In genomic region chr20:38129248-38129865, GRCh38 we compare ENCODE assay signal across 23 cellular contexts. TPM values are rescaled to one million over a fixed set of nuclear protein-coding genes. Genes with fewer than 3 reads are reported as not detected.
DNase-seq lines count a peak whose midpoint lies in the region; ATAC-seq and TF ChIP-seq lines count a peak whose summit lies in the region.
"Had no signal": no experiment of that assay in that cellular context is flagged by ENCODE, and none has a peak within 500 bp of the region (broad histone marks: within the 10 kb centered on the region; RNA-seq: fewer than 3 reads in every experiment).

No MANE protein-coding gene starts in this region.

- H4K8ac ChIP-seq in neuronal stem cell (ENCODE audit: low read depth, low read length): no peak overlapping the region

- no peak overlapping the region for H3K23ac ChIP-seq in neuronal stem cell (ENCODE audit: low read depth, low read length, poor library complexity)

- H3K4me3 ChIP-seq in heart left ventricle (no peak overlapping the region), left ventricle myocardium inferior (no peak overlapping the region), neuronal stem cell (ENCODE audit: low read length in 2 of 2) (no peak overlapping the region), transverse colon (no peak overlapping the region)
- H3K4me3 ChIP-seq: BLaER1, mucosa of descending colon, SJSA1 had no signal

- no peak overlapping the region for H3K9ac ChIP-seq in neuronal stem cell (ENCODE audit: low read depth, low read length, poor library complexity)
- H3K9ac ChIP-seq: BLaER1 had no signal

- H3K4me1 ChIP-seq in heart left ventricle (peaks cover 8 to 67% (median 39%) of the 10 kb centered on the region in 12 donors), left ventricle myocardium inferior (peaks cover 72% of the 10 kb centered on the region), neuronal stem cell (ENCODE audit: control insufficient read depth in 2 of 2, insufficient read depth in 1 of 2, low read depth in 1 of 2, low read length in 2 of 2) (peaks cover 1 to 8% of the 10 kb centered on the region in 2 donors), transverse colon (peaks cover 7 to 26% (median 22%) of the 10 kb centered on the region in 4 donors)

- intact Hi-C loops in heart left ventricle (cut with DNase I) (loop anchor here in 5 of 10 donors (5.0 to 10.0 kb wide), 3 partner anchors 33 to 57 kb away; no protein-coding TSS in a partner anchor), Right ventricle myocardium superior (cut with DNase I) (no loop called here), left ventricle myocardium inferior (cut with micrococcal nuclease) (no loop called here), transverse colon (cut with DNase I; ENCODE audit: low total_unique reads) (no loop called here)

- in situ Hi-C loops in G401 (cut with HindIII; ENCODE audit: low sequenced_read_pairs) (no loop called here), transverse colon (cut with MboI; ENCODE audit: low pct_ligation_motif_present in 1 of 4, low pct_unique_long_range_greater_than_20kb in 1 of 4, low sequenced_read_pairs in 3 of 4) (no loop called here)

- no peak overlapping the region for H2BK5ac ChIP-seq in neuronal stem cell (ENCODE audit: low read length)

- ATAC-seq in heart left ventricle (no peak), Right ventricle myocardium superior (ENCODE audit: poor library complexity) (no peak)
- ATAC-seq in activated T-cell treated with anti-CD3 and anti-CD28 coated beads, Interleukin-2, amount 50 U/mL, for 72 hours (replicated peaks in 1 of 2): no peak
- ATAC-seq: activated naive CD4-positive, alpha-beta T cell treated with anti-CD3 and anti-CD28 coated beads, Interleukin-2, amount 50 U/mL, for 72 hours; left lobe of liver; PC-3; T-helper 17 cell had no signal

- H3K9me3 Mint-ChIP-seq in activated T-cell treated with anti-CD3 and anti-CD28 coated beads, Interleukin-2, amount 50 U/mL, for 72 hours: no peaks in the 10 kb centered on the region
- H3K9me3 Mint-ChIP-seq: activated CD4-positive, alpha-beta T cell treated with anti-CD3 and anti-CD28 coated beads, Interleukin-2, amount 10 ng/mL, durations not matched to agents 24 days and 14 days; activated naive CD4-positive, alpha-beta T cell treated with anti-CD3 and anti-CD28 coated beads, Interleukin-2, amount 50 U/mL, for 72 hours had no signal

- peaks cover 2% of the 10 kb centered on the region for H3K4me1 Mint-ChIP-seq in activated T-cell treated with anti-CD3 and anti-CD28 coated beads, Interleukin-2, amount 50 U/mL, for 72 hours (ENCODE audit: low read depth)

- H3K27ac Mint-ChIP-seq in activated T-cell treated with anti-CD3 and anti-CD28 coated beads, Interleukin-2, amount 50 U/mL, for 72 hours: no peak overlapping the region
- H3K27ac Mint-ChIP-seq: activated CD4-positive, alpha-beta T cell treated with anti-CD3 and anti-CD28 coated beads, Interleukin-2, amount 10 ng/mL, durations not matched to agents 24 days and 14 days; activated naive CD4-positive, alpha-beta T cell treated with anti-CD3 and anti-CD28 coated beads, Interleukin-2, amount 50 U/mL, for 72 hours; progenitor cell of endocrine pancreas; T-helper 17 cell had no signal

- H3K79me1 ChIP-seq in neuronal stem cell (ENCODE audit: low read depth, low read length): no peaks in the 10 kb centered on the region

- H3K36me3 Mint-ChIP-seq in activated T-cell treated with anti-CD3 and anti-CD28 coated beads, Interleukin-2, amount 50 U/mL, for 72 hours (ENCODE audit: insufficient read depth in 2 of 2): no peaks in the 10 kb centered on the region
- H3K36me3 Mint-ChIP-seq: activated naive CD4-positive, alpha-beta T cell treated with anti-CD3 and anti-CD28 coated beads, Interleukin-2, amount 50 U/mL, for 72 hours had no signal

- H3K14ac ChIP-seq in neuronal stem cell (ENCODE audit: low read length): no peak overlapping the region

- H3K18ac ChIP-seq in neuronal stem cell (ENCODE audit: low read length): peak overlapping the region; percentile 49

- H2AK5ac ChIP-seq in neuronal stem cell (ENCODE audit: low read depth, low read length): no peak overlapping the region

- H3K9me3 ChIP-seq in heart left ventricle: no peaks in the 10 kb centered on the region
- no peaks in the 10 kb centered on the region for H3K9me3 ChIP-seq in left ventricle myocardium inferior (replicated peaks)
- no peaks in the 10 kb centered on the region for H3K9me3 ChIP-seq in neuronal stem cell (replicated peaks in 1 of 2; ENCODE audit: control insufficient read depth in 2 of 2, insufficient read depth in 1 of 2, low read depth in 1 of 2, low read length in 2 of 2)
- no peaks in the 10 kb centered on the region for H3K9me3 ChIP-seq in transverse colon
- H3K9me3 ChIP-seq: BLaER1, mucosa of descending colon, SJSA1 had no signal

- H2AFZ ChIP-seq in neuronal stem cell (ENCODE audit: low read length): no peak overlapping the region

- no peak overlapping the region for H2BK120ac ChIP-seq in neuronal stem cell (ENCODE audit: low read depth, low read length)

- H3K27me3 ChIP-seq in heart left ventricle (no peaks in the 10 kb centered on the region), left ventricle myocardium inferior (ENCODE audit: low read depth) (no peaks in the 10 kb centered on the region), neuronal stem cell (ENCODE audit: control insufficient read depth in 3 of 3, insufficient read depth in 3 of 3, low read depth in 1 of 3, low read length in 3 of 3) (no peaks in the 10 kb centered on the region), transverse colon (no peaks in the 10 kb centered on the region)
- H3K27me3 ChIP-seq: BLaER1, SJSA1 had no signal

- H2BK12ac ChIP-seq in neuronal stem cell (ENCODE audit: low read length): no peak overlapping the region

- H3K36me3 ChIP-seq in heart left ventricle (peaks cover 0 to 59% (median 49%) of the 10 kb centered on the region in 9 donors), left ventricle myocardium inferior (peaks cover 55% of the 10 kb centered on the region), neuronal stem cell (replicated peaks in 1 of 2; ENCODE audit: control insufficient read depth in 2 of 2, insufficient read depth in 2 of 2, low read length in 2 of 2) (no peaks in the 10 kb centered on the region), transverse colon (no peaks in the 10 kb centered on the region)
- H3K36me3 ChIP-seq: BLaER1 had no signal

- H2BK15ac ChIP-seq in neuronal stem cell (ENCODE audit: low read length): no peak overlapping the region

- 85 to 98% (median 86%) methylated on average over 4 to 6 of the region's 6 CpGs for WGBS in heart left ventricle, 4 donors
- WGBS in neuronal stem cell (ENCODE audit: extremely low coverage in 2 of 2, insufficient read length in 2 of 2, insufficient replicate concordance in 1 of 2), 2 donors: no CpG with 5 or more reads among the region's 6 CpGs
- 93% methylated on average over 6 of the region's 6 CpGs; no CpG with 5 or more reads in 1 of the 2 donors for WGBS in transverse colon (ENCODE audit: low coverage in 1 of 2), 2 donors

- TF ChIP-seq POLR2A in heart left ventricle (IDR thresholded peaks at IDR 0.05): no peak
- TF ChIP-seq POLR2A in transverse colon (IDR thresholded peaks at IDR 0.05): no peak

- no peaks in the 10 kb centered on the region for H3K27me3 Mint-ChIP-seq in activated T-cell treated with anti-CD3 and anti-CD28 coated beads, Interleukin-2, amount 50 U/mL, for 72 hours (ENCODE audit: low read depth)
- H3K27me3 Mint-ChIP-seq: activated CD4-positive, alpha-beta T cell treated with anti-CD3 and anti-CD28 coated beads, Interleukin-2, amount 10 ng/mL, durations not matched to agents 24 days and 14 days had no signal

- H3K27ac ChIP-seq in heart left ventricle (peak overlapping the region in 10 of 12 donors; percentile 14 to 90 (median 39)), left ventricle myocardium inferior (replicated peaks) (peak overlapping the region; percentile 90), neuronal stem cell (replicated peaks; ENCODE audit: low read length) (no peak overlapping the region), transverse colon (no peak overlapping the region)
- H3K27ac ChIP-seq: BLaER1, SJSA1 had no signal

- DNase-seq in heart left ventricle: no peak
- DNase-seq in Right ventricle myocardium superior: no peak
- DNase-seq in left ventricle myocardium inferior: no peak
- no peak for DNase-seq in neuronal stem cell (ENCODE audit: low spot score)
- DNase-seq in G401 (ENCODE audit: low spot score): no peak
- DNase-seq in transverse colon: no peak
- no peak for DNase-seq in activated T-cell treated with anti-CD3 and anti-CD28 coated beads, Interleukin-2, amount 50 U/mL, for 72 hours
- DNase-seq in activated T-cell treated with anti-CD3 and anti-CD28 coated beads, Interleukin-2, amount 50 U/mL, for 48 hours: no peak
- DNase-seq: activated CD4-positive, alpha-beta T cell treated with anti-CD3 and anti-CD28 coated beads, Interleukin-2, amount 10 ng/mL, durations not matched to agents 24 days and 14 days; central memory CD4-positive, alpha-beta T cell; DMS79; GOT3; NCI-H146; PC-3; stimulated activated CD8-positive, alpha-beta memory T cell treated with anti-CD3 and anti-CD28 coated beads, Interleukin-4, amount 100 ng/mL, for 48 hours; T-helper 17 cell had no signal

- no peak overlapping the region for H3K4ac ChIP-seq in neuronal stem cell (ENCODE audit: low read length)

- TF ChIP-seq CTCF in heart left ventricle (IDR thresholded peaks at IDR 0.05) (no peak), left ventricle myocardium inferior (IDR thresholded peaks at IDR 0.05; ENCODE audit: borderline replicate concordance) (no peak), transverse colon (IDR thresholded peaks at IDR 0.05) (no peak)

- no peak overlapping the region for H3K4me3 Mint-ChIP-seq in activated T-cell treated with anti-CD3 and anti-CD28 coated beads, Interleukin-2, amount 50 U/mL, for 72 hours
- H3K4me3 Mint-ChIP-seq: activated CD4-positive, alpha-beta T cell treated with anti-CD3 and anti-CD28 coated beads, Interleukin-2, amount 10 ng/mL, durations not matched to agents 24 days and 14 days; T-helper 17 cell had no signal

- no peak for TF ChIP-seq EP300 in transverse colon (IDR thresholded peaks at IDR 0.05; ENCODE audit: low read depth)

- H3K4me2 ChIP-seq in neuronal stem cell (ENCODE audit: insufficient read depth, low read length, poor library complexity, severe bottlenecking): no peak overlapping the region
- H3K4me2 ChIP-seq: BLaER1 had no signal

- no peak overlapping the region for H4K91ac ChIP-seq in neuronal stem cell (ENCODE audit: low read depth, low read length, poor library complexity)

RNA-seq across cellular contexts. Expression of gene TGM2, which starts 35.7 kb away (rescaled TPM):
- 1,000 to 10,000 TPM in 1 of 9 donors, 100 to 1,000 TPM in 8; 271 to 1,146 (median 567) TPM for total RNA-seq in heart left ventricle
- polyA plus RNA-seq in heart left ventricle: 100 to 1,000 TPM; 211 to 972 TPM
- 469 TPM for total RNA-seq in Right ventricle myocardium superior
- 846 TPM for total RNA-seq in left ventricle myocardium inferior
- 0.46 TPM for polyA plus RNA-seq in neuronal stem cell (2013, experiment 1 of 2)
- polyA plus RNA-seq in neuronal stem cell (2013, experiment 2 of 2): 0.39 TPM
- total RNA-seq in G401 (2014; rRNA removed; shearing (Covaris generic)): 13.1 and 23.4 TPM in 2 replicates
- 10 to 100 TPM; 14.2 to 52.0 (median 21.7) TPM for total RNA-seq in transverse colon
- under 1 TPM; 0.23 to 0.38 TPM for total RNA-seq in activated T-cell treated with anti-CD3 and anti-CD28 coated beads, Interleukin-2, amount 50 U/mL, for 72 hours
- polyA plus RNA-seq: neural cell had no signal

Comparison
In these comparisons a context has a peak if more than half of its experiments do, and no peak if none do; other contexts are left out.
1. H3K27ac ChIP-seq: peak in heart left ventricle (10 of 12) and left ventricle myocardium inferior (single experiment); none in neuronal stem cell (single experiment) and transverse colon (0 of 4).
2. RNA of gene TGM2, which starts 35.7 kb away (total RNA-seq): 846 TPM in left ventricle myocardium inferior (single experiment), 271 to 1,146 TPM in heart left ventricle, 469 TPM in Right ventricle myocardium superior (single experiment), 14.2 to 52.0 TPM in transverse colon and 13.1 to 23.4 TPM in G401; 0.23 to 0.38 TPM in activated T-cell treated with anti-CD3 and anti-CD28 coated beads, Interleukin-2, amount 50 U/mL, for 72 hours; every median in the first group is over 10 times any median in the second.